23 cellular contexts compared by ENCODE assay signal in genomic region chr1:236700903-236701302, GRCh38. TPM values are rescaled to one million over a fixed set of nuclear protein-coding genes. Genes with fewer than 3 reads are reported as not detected.
"Had no signal": no experiment of that assay in that cellular context is flagged by ENCODE, and none has a peak within 500 bp of the region (broad histone marks: within the 10 kb centered on the region; RNA-seq: fewer than 3 reads in every experiment).

No MANE protein-coding gene starts in this region.

- H3K27ac Mint-ChIP-seq: dendritic cell treated with granulocyte-macrophage colony-stimulating factor and Interleukin-4, amounts not matched to agents 40 ng/mL and 50 ng/mL, for 4 days; memory B cell; mesothelial cell of epicardium; naive B cell; type B pancreatic cell had no signal

- DNase-seq: central memory CD4-positive, alpha-beta T cell; esophagus squamous epithelium; foreskin fibroblast; head of caudate nucleus; hypothalamus; kidney glomerular epithelial cell; lower lobe of right lung; naive B cell; retina; sigmoid colon; small intestine; stimulated activated CD4-positive, alpha-beta T cell treated with anti-CD3 and anti-CD28 coated beads, Interleukin-12 subunit alpha, Interleukin-12 subunit beta, amount 100 ng/mL, for 4 hours; stimulated activated naive CD4-positive, alpha-beta T cell treated with Interleukin-2 at 50 U/mL for 16 hours; thyroid gland had no signal

- H3K4me3 ChIP-seq: esophagus squamous epithelium, lower lobe of right lung, prostate gland, sigmoid colon, suprapubic skin, thyroid gland had no signal

- ATAC-seq: left lobe of liver, lower lobe of right lung had no signal

- H3K4me1 ChIP-seq: esophagus squamous epithelium, lower lobe of right lung, parathyroid adenoma, prostate gland, suprapubic skin had no signal

- H3K27ac ChIP-seq: esophagus squamous epithelium, lower lobe of right lung, parathyroid adenoma, prostate gland, sigmoid colon, suprapubic skin, thyroid gland had no signal

- H3K9ac ChIP-seq: parathyroid adenoma had no signal

- H3K9me3 Mint-ChIP-seq: dendritic cell treated with granulocyte-macrophage colony-stimulating factor and Interleukin-4, amounts not matched to agents 40 ng/mL and 50 ng/mL, for 4 days; memory B cell; mesothelial cell of epicardium; nephron had no signal

- H3K36me3 Mint-ChIP-seq: memory B cell, mesothelial cell of epicardium, naive B cell, type B pancreatic cell had no signal

- H3K9me3 ChIP-seq: esophagus squamous epithelium, lower lobe of right lung, prostate gland, sigmoid colon, suprapubic skin, thyroid gland had no signal

- H3K27me3 ChIP-seq: esophagus squamous epithelium, suprapubic skin, thyroid gland had no signal

- H3K36me3 ChIP-seq: esophagus squamous epithelium, lower lobe of right lung, prostate gland, sigmoid colon, suprapubic skin, thyroid gland had no signal

RNA-seq across cellular contexts. Expression of gene ACTN2, which starts 14.6 kb away (rescaled TPM):
- total RNA-seq: left lobe of liver had no signal
